Comparison of ENCODE assay signal across 23 cellular contexts in the genomic region with DNA sequence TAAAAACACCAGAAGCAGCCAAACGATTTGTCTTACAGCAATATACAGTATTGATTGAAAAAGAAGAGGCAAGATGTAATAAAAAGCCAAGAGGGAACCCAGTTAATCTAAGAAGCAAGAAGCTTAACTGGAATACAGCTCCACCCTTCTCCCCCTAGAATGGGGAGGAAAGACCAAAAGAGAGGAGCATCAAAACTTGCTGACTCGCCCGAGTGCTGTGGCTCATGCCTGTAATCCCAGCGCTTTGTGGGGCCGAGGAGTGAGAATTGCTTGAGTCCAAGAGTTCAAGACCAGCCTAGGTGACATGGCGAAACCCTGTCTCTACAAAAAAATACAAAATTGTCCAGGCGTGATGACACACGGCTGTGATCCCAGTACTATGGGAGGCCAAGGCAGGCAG. TPM values are rescaled to one million over a fixed set of nuclear protein-coding genes. Genes with fewer than 3 reads are reported as not detected.
DNase-seq lines count a peak whose midpoint lies in the region; ATAC-seq, FAIRE-seq and TF ChIP-seq lines count a peak whose summit lies in the region.
"Had no signal": no experiment of that assay in that cellular context is flagged by ENCODE, and none has a peak within 500 bp of the region (broad histone marks: within the 10 kb centered on the region; RNA-seq: fewer than 3 reads in every experiment).

No MANE protein-coding gene starts in this region.

- no peak overlapping the region for H2AFZ ChIP-seq in K562 (ENCODE audit: low read depth, low read length)
- H2AFZ ChIP-seq: GM23248 had no signal

- DNase-seq in D341Med (ENCODE audit: low spot score), result peak; percentile 25
- DNase-seq in T-helper 17 cell, result no peak
- DNase-seq in K562 (ENCODE audit: extremely low read depth in 1 of 4, low spot score in 3 of 4), result peak in 1 of 4 experiments; percentile 40
- no peak for DNase-seq in osteocyte (ENCODE audit: extremely low spot score, unreplicated experiment)
- DNase-seq in colonic mucosa, result no peak
- DNase-seq in activated CD4-positive, alpha-beta T cell treated with anti-CD3 and anti-CD28 coated beads, Interleukin-2, amount 50 U/mL, for 1 hour, result no peak
- DNase-seq: ACHN; Calu3; CD8-positive, alpha-beta T cell; GM23248; MV-4-11; NCI-H1417; NCI-H1694 treated with DMSO at 0.1 percent for 48 hours; NCI-H2081 treated with DMSO at 0.1 percent for 48 hours; NCI-H2171 treated with DMSO at 0.1 percent for 48 hours; NCI-H446; NCI-H526 had no signal

- H3K4me3 Mint-ChIP-seq in T-helper 17 cell (no peak overlapping the region), osteocyte (ENCODE audit: unreplicated experiment) (no peak overlapping the region)
- H3K4me3 Mint-ChIP-seq: CD8-positive, alpha-beta T cell had no signal

- in situ Hi-C loops in K562 (cut with MboI), result no loop called here

- POLR2A ChIA-PET in K562 (lab: Yijun Ruan, JAX), result interaction anchor here (0.6 to 1.4 kb wide), 4 partner anchors 9 to 39 kb away, joined by 3 to 5 read pairs (median 3); no protein-coding TSS in a partner anchor

- H3K36me3 Mint-ChIP-seq in T-helper 17 cell (ENCODE audit: low read depth) (peaks cover 5% of the 10 kb centered on the region), osteocyte (ENCODE audit: unreplicated experiment) (peaks cover 28% of the 10 kb centered on the region)

- no peaks in the 10 kb centered on the region for H4K20me1 ChIP-seq in K562 (replicated peaks; ENCODE audit: control insufficient read depth, insufficient read depth, low read length)

- FAIRE-seq in K562 (lab: Jason Lieb, UNC), result no peak
- FAIRE-seq: GM12892, HTR-8/SVneo had no signal

- H3K4me1 Mint-ChIP-seq in T-helper 17 cell (peaks cover 16% of the 10 kb centered on the region), osteocyte (ENCODE audit: unreplicated experiment) (peaks cover 11% of the 10 kb centered on the region)

- ATAC-seq in T-helper 17 cell (no peak), K562 (peak; percentile 47; the same call in 2 of the 3 replicates), HG03442 (IDR thresholded peaks at IDR 0.05; ENCODE audit: unreplicated experiment) (no peak), GM21423 (IDR thresholded peaks at IDR 0.05; ENCODE audit: unreplicated experiment) (no peak)
- ATAC-seq: CD8-positive, alpha-beta T cell; HCT116 had no signal

- H3K4me1 ChIP-seq in K562 (replicated peaks in 1 of 2; ENCODE audit: control insufficient read depth in 2 of 2, insufficient read depth in 2 of 2, low read length in 2 of 2) (no peaks in the 10 kb centered on the region), colonic mucosa (no peaks in the 10 kb centered on the region)

- no peak for TF ChIP-seq EP300 in K562 (IDR thresholded peaks at IDR 0.05; ENCODE audit: low read length)

- H3K9ac ChIP-seq in K562 (ENCODE audit: insufficient read depth in 1 of 2, low read depth in 2 of 2, low read length in 2 of 2), result no peak overlapping the region
- H3K9ac ChIP-seq in colonic mucosa (ENCODE audit: low read depth in 2 of 2, low read length in 2 of 2), result no peak overlapping the region
- H3K9ac ChIP-seq: BLaER1, GM23248 had no signal

- 0 out of 3 replicates have a peak overlapping the region, but pooled peaks have one; percentile 8 for H3K27ac ChIP-seq in K562 (ENCODE audit: extremely low read depth, low read depth, low read length)
- no peak overlapping the region for H3K27ac ChIP-seq in colonic mucosa
- H3K27ac ChIP-seq: BLaER1, GM23248 had no signal

- no peaks in the 10 kb centered on the region for H3K9me3 Mint-ChIP-seq in osteocyte (ENCODE audit: unreplicated experiment)
- H3K9me3 Mint-ChIP-seq: CD8-positive, alpha-beta T cell had no signal

- intact Hi-C loops in K562 (cut with micrococcal nuclease), result no loop called here
- intact Hi-C loops in colonic mucosa (cut with DNase I), result no loop called here

- TF ChIP-seq RAD21 in K562 (CRISPR knock-in tag; conservative IDR thresholded peaks at IDR 0.05 in 1 of 2, IDR thresholded peaks at IDR 0.05 in 1 of 2), result no peak

- H3K79me2 ChIP-seq in K562 (ENCODE audit: control insufficient read depth, insufficient read depth, low read length), result no peaks in the 10 kb centered on the region; the same call in 2 of the 3 replicates

- H3K27me3 ChIP-seq in K562 (ENCODE audit: control insufficient read depth in 2 of 2, insufficient read depth in 2 of 2, low read length in 2 of 2) (no peaks in the 10 kb centered on the region), colonic mucosa (no peaks in the 10 kb centered on the region)
- H3K27me3 ChIP-seq: BLaER1 had no signal

- H3K9me3 ChIP-seq in T-helper 17 cell (ENCODE audit: control insufficient read depth, low read length, poor library complexity, severe bottlenecking) (no peaks in the 10 kb centered on the region), K562 (replicated peaks; ENCODE audit: control insufficient read depth, insufficient read depth, low read depth, low read length) (no peaks in the 10 kb centered on the region), colonic mucosa (no peaks in the 10 kb centered on the region)
- H3K9me3 ChIP-seq: BLaER1 had no signal

- peak overlapping the region; percentile 56 for H3K27ac Mint-ChIP-seq in T-helper 17 cell
- peak overlapping the region; percentile 2 for H3K27ac Mint-ChIP-seq in osteocyte (ENCODE audit: unreplicated experiment)
- H3K27ac Mint-ChIP-seq: CD8-positive, alpha-beta T cell had no signal

- peaks cover 76% of the 10 kb centered on the region for H3K36me3 ChIP-seq in K562 (ENCODE audit: control insufficient read depth, insufficient read depth, low read length)
- H3K36me3 ChIP-seq in colonic mucosa, result peaks cover 17% of the 10 kb centered on the region

- no peak for TF ChIP-seq POLR2A in K562 (conservative IDR thresholded peaks at IDR 0.05)

- CTCF ChIA-PET in K562 (lab: Yijun Ruan, JAX; ENCODE audit: low intra/inter-chr PET ratio), result no interaction called here

- H3K27me3 Mint-ChIP-seq in T-helper 17 cell (no peaks in the 10 kb centered on the region), osteocyte (ENCODE audit: unreplicated experiment) (no peaks in the 10 kb centered on the region)

- no peak overlapping the region for H3K4me2 ChIP-seq in K562 (ENCODE audit: insufficient read depth, low read length)
- H3K4me2 ChIP-seq: BLaER1 had no signal

- BruUV-seq in K562 (replicated peaks; lab: Mats Ljungman, UMichigan), result no TSS peak

- 67% methylated on average over 8 of the region's 8 CpGs for WGBS in K562 (ENCODE audit: insufficient coverage, low coverage, missing lambda C conversion rate)

- H3K4me3 ChIP-seq in K562 (no peak overlapping the region), colonic mucosa (no peak overlapping the region)
- H3K4me3 ChIP-seq: BLaER1, GM23248 had no signal

- TF ChIP-seq CTCF in K562 (IDR thresholded peaks at IDR 0.05 in 2 of 3, conservative IDR thresholded peaks at IDR 0.05 in 1 of 3; ENCODE audit: insufficient read depth in 2 of 3, low read depth in 1 of 3, low read length in 3 of 3) (no peak), osteocyte (IDR thresholded peaks at IDR 0.05) (no peak), colonic mucosa (IDR thresholded peaks at IDR 0.05) (no peak)

- H3K9me1 ChIP-seq in K562 (ENCODE audit: control insufficient read depth, insufficient read depth, low read length), result no peaks in the 10 kb centered on the region

TF ChIP-seq in K562, 482 proteins besides CTCF, POLR2A, EP300 and RAD21 (continues in another document):
- TF ChIP-seq BRD4 (IDR thresholded peaks at IDR 0.05) (no peak), ZNF316 (IDR thresholded peaks at IDR 0.05) (peak; percentile 42), C11orf30 (IDR thresholded peaks at IDR 0.05; ENCODE audit: low read depth) (peak; percentile 57; the same call in 1 of the 2 replicates), NFE2 (IDR thresholded peaks at IDR 0.05; ENCODE audit: low read depth) (peak; percentile 63)

RNA-seq across cellular contexts. Expression of a gene that starts 32.2 kb away (rescaled TPM):
- 10 to 100 TPM; 71.9 to 81.6 TPM for total RNA-seq in T-helper 17 cell
- 104 and 356 TPM in 2 replicates for total RNA-seq in K562 (2011; cell fraction: chromatin; rRNA removed; ENCODE audit: low replicate concordance)
- 54.4 and 64.3 TPM in 2 replicates for total RNA-seq in K562 (2011; cell fraction: nucleolus; rRNA removed)
- 179 and 274 TPM in 2 replicates for total RNA-seq in K562 (2011; cell fraction: nucleoplasm; rRNA removed)
- 29.8 and 34.1 TPM in 2 replicates for total RNA-seq in K562 (2014; rRNA removed)
- total RNA-seq in K562 (2014; rRNA removed; fragmentation: Illumina TruSeq; extraction: Trizol), result 60.2 and 70.5 TPM in 2 replicates
- 45.4 and 48.3 TPM in 2 replicates for total RNA-seq in K562 (2015; rRNA removed; fragmentation: Illumina TruSeq; extraction: Trizol)
- 40.5 and 42.4 TPM in 2 replicates for total RNA-seq in K562 (2021)
- 27.8 and 39.5 TPM in 2 replicates for polyA plus RNA-seq in K562 (2011; rRNA removed)
- polyA plus RNA-seq in K562 (2011; cell fraction: cytosol; rRNA removed), result 9.7 and 20.5 TPM in 2 replicates
- polyA plus RNA-seq in K562 (2011; cell fraction: nucleus; rRNA removed), result 26.0 and 35.2 TPM in 2 replicates
- polyA plus RNA-seq in K562 (2012), result 17.7 and 21.7 TPM in 2 replicates
- 23.0 and 25.3 TPM in 2 replicates for polyA plus RNA-seq in K562 (2014; fragmentation: Illumina TruSeq; extraction: Trizol)
- 10 to 100 TPM; 10.1 to 11.2 TPM for polyA plus RNA-seq in K562 (2014; fragmentation: Nextera tagmentation; extraction: Ambion mirVana)
- polyA plus RNA-seq in K562 (2014; rRNA removed), result 22.9 and 28.0 TPM in 2 replicates
- 152 and 172 TPM in 2 replicates for polyA minus RNA-seq in K562 (2011; rRNA and poly(A)+ RNA removed)
- 28.8 and 35.4 TPM in 2 replicates for polyA minus RNA-seq in K562 (2011; cell fraction: cytosol; rRNA and poly(A)+ RNA removed)
- 123 and 195 TPM in 2 replicates for polyA minus RNA-seq in K562 (2011; cell fraction: nucleus; rRNA and poly(A)+ RNA removed)
- total RNA-seq in osteocyte, result 40.8 and 41.9 TPM in 2 replicates
- total RNA-seq in colonic mucosa, result 10 to 100 TPM; 38.6 to 43.1 TPM
